8 cellular contexts compared by ENCODE assay signal in the genomic region with DNA sequence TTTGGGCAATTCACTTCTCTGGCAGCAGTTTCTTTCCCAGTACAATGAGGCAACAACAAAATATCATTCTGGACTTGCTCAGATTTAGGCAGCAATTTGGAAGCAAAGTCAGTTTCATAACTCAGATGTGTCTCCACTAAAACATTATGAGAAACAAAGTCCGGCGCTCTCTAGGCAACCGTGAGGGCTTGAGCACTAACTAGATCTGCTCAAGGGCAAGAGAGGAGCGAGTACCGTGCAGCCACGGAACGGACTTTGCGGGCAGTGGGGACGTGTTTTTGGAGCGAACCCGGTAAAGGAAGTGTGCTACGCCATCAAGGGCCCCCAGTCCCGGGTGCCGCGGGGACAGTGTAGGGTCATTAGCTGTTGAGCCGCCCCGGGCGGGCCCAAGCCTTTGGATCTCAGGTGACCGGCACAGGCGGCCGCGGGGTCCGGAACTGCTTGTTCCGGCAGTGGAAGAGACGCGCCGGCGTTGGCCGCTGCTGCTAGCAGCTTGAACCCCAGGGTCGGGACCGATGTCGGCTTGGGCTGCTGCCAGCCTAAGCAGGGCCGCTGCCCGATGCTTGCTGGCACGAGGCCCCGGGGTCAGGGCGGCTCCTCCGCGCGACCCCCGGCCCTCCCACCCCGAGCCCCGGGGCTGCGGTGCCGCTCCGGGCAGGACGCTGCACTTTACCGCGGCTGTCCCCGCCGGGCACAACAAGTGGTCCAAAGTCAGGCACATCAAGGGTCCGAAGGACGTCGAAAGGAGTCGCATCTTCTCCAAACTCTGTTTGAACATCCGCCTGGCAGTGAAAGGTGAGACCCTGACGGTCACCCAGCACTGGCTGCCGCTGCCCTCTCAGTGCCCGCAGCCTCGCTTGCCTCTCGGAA. TPM values are rescaled to one million over a fixed set of nuclear protein-coding genes. Genes with fewer than 3 reads are reported as not detected.
A peak's percentile ranks its signal among the peaks of the same experiment; 100 is the strongest.
DNase-seq lines count a peak whose midpoint lies in the region; ATAC-seq and TF ChIP-seq lines count a peak whose summit lies in the region.

Gene TACO1, plus strand, starts transcription at position 327 of the 870 bp plus-strand sequence. Its CDS starts 189 bp downstream, at position 516.

- peak within 1 kb of the TSS; percentile 91 for H3K4me2 ChIP-seq in Loucy (ENCODE audit: low read depth, low read length, poor library complexity, severe bottlenecking)

- peak; percentile 84 for DNase-seq in Daoy (ENCODE audit: low read depth)
- peak; percentile 47 for DNase-seq in GOT3 (lab: John Stamatoyannopoulos, UW)
- peak; percentile 70 for DNase-seq in activated T-helper 2 cell treated with anti-CD3 and anti-CD28 coated beads, Interferon-gamma antibody, Interleukin-2, Interleukin-4, amounts not matched to agents 10 μg/mL and 5 μg/mL and 100 μg/mL, durations not matched to agents 14 hours and 24 hours and 36 hours (ENCODE audit: low spot score)
- DNase-seq in fibroblast of the aortic adventitia (ENCODE audit: low read depth): peak; percentile 87
- DNase-seq in natural killer cell treated with Interleukin-12 subunit alpha and Interleukin-12 subunit beta and Interleukin-15 and Interleukin-18, amount 100 ng/mL, for 72 hours (ENCODE audit: low spot score): peak; percentile 86
- DNase-seq in stimulated activated naive CD4-positive, alpha-beta T cell (lab: John Stamatoyannopoulos, UW): peak; percentile 39 to 82 (median 58)

- ATAC-seq in natural killer cell treated with Interleukin-12 subunit alpha and Interleukin-12 subunit beta and Interleukin-15 and Interleukin-18, amount 100 ng/mL, for 72 hours: peak; percentile 94 to 95

- H2AFZ ChIP-seq in Loucy (ENCODE audit: low read length): peak within 1 kb of the TSS; percentile 100

- H4K20me1 ChIP-seq in Loucy (ENCODE audit: insufficient read depth, low read length, poor library complexity, severe bottlenecking): no peaks in the 10 kb centered on the region

- no peaks in the 10 kb centered on the region for H3K27me3 Mint-ChIP-seq in activated T-helper 2 cell treated with anti-CD3 and anti-CD28 coated beads, Interferon-gamma antibody, Interleukin-2, Interleukin-4, amounts not matched to agents 10 μg/mL and 5 μg/mL and 100 μg/mL, durations not matched to agents 14 hours and 24 hours and 36 hours (ENCODE audit: low read depth)
- no peaks in the 10 kb centered on the region for H3K27me3 Mint-ChIP-seq in natural killer cell treated with Interleukin-12 subunit alpha and Interleukin-12 subunit beta and Interleukin-15 and Interleukin-18, amount 100 ng/mL, for 72 hours

- H3K9ac ChIP-seq in Loucy (ENCODE audit: low read depth, low read length, poor library complexity, severe bottlenecking): peak within 1 kb of the TSS; percentile 87

- H3K36me3 ChIP-seq in Loucy (ENCODE audit: insufficient read depth, low read length): no peaks in the 10 kb centered on the region

- no peaks in the 10 kb centered on the region for H3K27me3 ChIP-seq in Loucy (ENCODE audit: insufficient read depth, low read length, poor library complexity, severe bottlenecking)

- peak within 1 kb of the TSS; percentile 74 for H3K27ac Mint-ChIP-seq in activated T-helper 2 cell treated with anti-CD3 and anti-CD28 coated beads, Interferon-gamma antibody, Interleukin-2, Interleukin-4, amounts not matched to agents 10 μg/mL and 5 μg/mL and 100 μg/mL, durations not matched to agents 14 hours and 24 hours and 36 hours
- peak within 1 kb of the TSS; percentile 76 to 94 for H3K27ac Mint-ChIP-seq in natural killer cell treated with Interleukin-12 subunit alpha and Interleukin-12 subunit beta and Interleukin-15 and Interleukin-18, amount 100 ng/mL, for 72 hours

- intact Hi-C loops in activated T-helper 2 cell treated with anti-CD3 and anti-CD28 coated beads, Interferon-gamma antibody, Interleukin-2, Interleukin-4, amounts not matched to agents 10 μg/mL and 5 μg/mL and 100 μg/mL, durations not matched to agents 14 hours and 24 hours and 36 hours (cut with micrococcal nuclease): loop anchor here (1.0 kb wide), 2 partner anchors 21 to 51 kb away; partner anchors contain the start of genes DCAF7 and MAP3K3

- H3K4me1 Mint-ChIP-seq in activated T-helper 2 cell treated with anti-CD3 and anti-CD28 coated beads, Interferon-gamma antibody, Interleukin-2, Interleukin-4, amounts not matched to agents 10 μg/mL and 5 μg/mL and 100 μg/mL, durations not matched to agents 14 hours and 24 hours and 36 hours (ENCODE audit: low read depth): peaks cover 34% of the 10 kb centered on the region
- H3K4me1 Mint-ChIP-seq in natural killer cell treated with Interleukin-12 subunit alpha and Interleukin-12 subunit beta and Interleukin-15 and Interleukin-18, amount 100 ng/mL, for 72 hours (ENCODE audit: low read depth in 2 of 2): peaks cover 33 to 44% of the 10 kb centered on the region in 2 donors

- peak within 1 kb of the TSS; percentile 90 for H3K4me3 Mint-ChIP-seq in activated T-helper 2 cell treated with anti-CD3 and anti-CD28 coated beads, Interferon-gamma antibody, Interleukin-2, Interleukin-4, amounts not matched to agents 10 μg/mL and 5 μg/mL and 100 μg/mL, durations not matched to agents 14 hours and 24 hours and 36 hours (ENCODE audit: low read depth)
- peak within 1 kb of the TSS; percentile 94 for H3K4me3 Mint-ChIP-seq in natural killer cell treated with Interleukin-12 subunit alpha and Interleukin-12 subunit beta and Interleukin-15 and Interleukin-18, amount 100 ng/mL, for 72 hours

- no peaks in the 10 kb centered on the region for H3K9me3 Mint-ChIP-seq in activated T-helper 2 cell treated with anti-CD3 and anti-CD28 coated beads, Interferon-gamma antibody, Interleukin-2, Interleukin-4, amounts not matched to agents 10 μg/mL and 5 μg/mL and 100 μg/mL, durations not matched to agents 14 hours and 24 hours and 36 hours
- no peaks in the 10 kb centered on the region for H3K9me3 Mint-ChIP-seq in natural killer cell treated with Interleukin-12 subunit alpha and Interleukin-12 subunit beta and Interleukin-15 and Interleukin-18, amount 100 ng/mL, for 72 hours

- peak; percentile 82 for TF ChIP-seq POLR2A in Raji (IDR thresholded peaks at IDR 0.05; ENCODE audit: insufficient read depth, low read depth, low read length)

- H3K9me3 ChIP-seq in Loucy (ENCODE audit: insufficient read depth, low read depth, low read length): no peaks in the 10 kb centered on the region

- peaks cover 18% of the 10 kb centered on the region for H3K4me1 ChIP-seq in Loucy (ENCODE audit: insufficient read depth, low read length, poor library complexity, severe bottlenecking)

- H3K36me3 Mint-ChIP-seq in activated T-helper 2 cell treated with anti-CD3 and anti-CD28 coated beads, Interferon-gamma antibody, Interleukin-2, Interleukin-4, amounts not matched to agents 10 μg/mL and 5 μg/mL and 100 μg/mL, durations not matched to agents 14 hours and 24 hours and 36 hours (ENCODE audit: low read depth): peaks cover 12% of the 10 kb centered on the region
- peaks cover 10% of the 10 kb centered on the region for H3K36me3 Mint-ChIP-seq in natural killer cell treated with Interleukin-12 subunit alpha and Interleukin-12 subunit beta and Interleukin-15 and Interleukin-18, amount 100 ng/mL, for 72 hours

- peak within 1 kb of the TSS; percentile 86 for H3K4me3 ChIP-seq in Loucy (ENCODE audit: low read length, poor library complexity, severe bottlenecking)
- H3K4me3 ChIP-seq in fibroblast of the aortic adventitia (ENCODE audit: low read depth, low read length): peak within 1 kb of the TSS; percentile 92

- H3F3A ChIP-seq in Loucy (ENCODE audit: low read depth): peaks cover 4% of the 10 kb centered on the region; the same call in 1 of the 2 replicates

- H3K9me2 ChIP-seq in Loucy (replicated peaks; ENCODE audit: low read depth, low read length): no peaks in the 10 kb centered on the region

- H3K79me2 ChIP-seq in Loucy (ENCODE audit: insufficient read depth, low read length): peaks cover 14% of the 10 kb centered on the region

- TF ChIP-seq CTCF in Loucy (conservative IDR thresholded peaks at IDR 0.05; ENCODE audit: low read length) (no peak), fibroblast of the aortic adventitia (IDR thresholded peaks at IDR 0.05; ENCODE audit: insufficient read depth, low read length) (no peak)

RNA-seq across cellular contexts. Expression of gene TACO1, which starts in this region (rescaled TPM):
- total RNA-seq in Daoy (2014; rRNA removed; shearing (Covaris generic)): 22.9 and 23.8 TPM in 2 replicates
- 20.4 and 22.4 TPM in 2 replicates for total RNA-seq in activated T-helper 2 cell treated with anti-CD3 and anti-CD28 coated beads, Interferon-gamma antibody, Interleukin-2, Interleukin-4, amounts not matched to agents 10 μg/mL and 5 μg/mL and 100 μg/mL, durations not matched to agents 14 hours and 24 hours and 36 hours
- total RNA-seq in fibroblast of the aortic adventitia (ENCODE audit: low replicate concordance): 16.1 and 20.3 TPM in 2 replicates
- 10 to 100 TPM; 21.0 to 26.7 TPM for total RNA-seq in natural killer cell treated with Interleukin-12 subunit alpha and Interleukin-12 subunit beta and Interleukin-15 and Interleukin-18, amount 100 ng/mL, for 72 hours

Comparison
In these comparisons a context has a peak if more than half of its experiments do, and no peak if none do; other contexts are left out.
1. Peak in every context shown above with its lines: DNase-seq, ATAC-seq and H3K4me3 ChIP-seq.